11 cellular contexts compared by ENCODE assay signal in genomic region chr1:244104309-244105060, GRCh38. TPM values are rescaled to one million over a fixed set of nuclear protein-coding genes. Genes with fewer than 3 reads are reported as not detected.
DNase-seq lines count a peak whose midpoint lies in the region; ATAC-seq and TF ChIP-seq lines count a peak whose summit lies in the region.
"Had no signal": no experiment of that assay in that cellular context is flagged by ENCODE, and none has a peak within 500 bp of the region (broad histone marks: within the 10 kb centered on the region; RNA-seq: fewer than 3 reads in every experiment).

No MANE protein-coding gene starts in this region.

- peaks cover 25% of the 10 kb centered on the region for H3K4me1 ChIP-seq in PC-9 (replicated peaks; ENCODE audit: insufficient read depth)

- H3K4me3 ChIP-seq in PC-9 (peak overlapping the region; percentile 35; the same call in 1 of the 2 replicates), skeletal muscle cell (ENCODE audit: low read depth, low read length) (no peak overlapping the region)

- peaks cover 24% of the 10 kb centered on the region; the same call in 1 of the 2 replicates for H3F3A ChIP-seq in PC-9 (ENCODE audit: insufficient read depth, low read depth)

- intact Hi-C loops in PC-9 (cut with micrococcal nuclease; ENCODE audit: unreplicated experiment), result loop anchor here (1.0 kb wide), 1 partner anchor 168 kb away; no protein-coding TSS in a partner anchor

- CTCF ChIA-PET in PC-9 (lab: Charles Lee), result interaction anchor here (0.6 kb wide), 1 partner anchor 52 kb away, joined by 5 read pairs; no protein-coding TSS in a partner anchor

- ATAC-seq in omental fat pad (ENCODE audit: low FRiP score), result no peak

- no peaks in the 10 kb centered on the region for H3K79me2 ChIP-seq in PC-9 (ENCODE audit: low read depth)

- no peaks in the 10 kb centered on the region for H3K9me3 ChIP-seq in PC-9 (ENCODE audit: insufficient read depth, low read depth)

- BruUV-seq in PC-9 (replicated peaks; lab: Mats Ljungman, UMichigan), result no TSS peak

- peak; percentile 78 for DNase-seq in GM04503 (ENCODE audit: low read depth)
- DNase-seq in PC-9, result peak; percentile 73 to 92
- peak; percentile 74 for DNase-seq in fibroblast of gingiva (ENCODE audit: low read depth)
- DNase-seq in skeletal muscle cell (ENCODE audit: low read depth), result peak; percentile 62
- DNase-seq in NCI-H446 treated with DMSO at 0.1 percent for 48 hours (lab: John Stamatoyannopoulos, UW), result no peak
- no peak for DNase-seq in activated naive CD4-positive, alpha-beta T cell (lab: John Stamatoyannopoulos, UW)
- DNase-seq in activated CD4-positive, CD25-positive, alpha-beta regulatory T cell treated with anti-CD3 and anti-CD28 coated beads, Interleukin-2, amount 50 U/mL, for 72 hours, result no peak
- DNase-seq in omental fat pad (ENCODE audit: low spot score), result no peak
- DNase-seq: activated effector memory CD4-positive, alpha-beta T cell treated with Interleukin-2 at 50 U/mL for 16 hours; effector CD4-positive, alpha-beta T cell; KG1 had no signal

- H3K36me3 ChIP-seq in PC-9 (ENCODE audit: low read depth), result no peaks in the 10 kb centered on the region

- no peaks in the 10 kb centered on the region for H3K27me3 ChIP-seq in PC-9 (ENCODE audit: insufficient read depth, low read depth)

- peak overlapping the region; percentile 62 for H2AFZ ChIP-seq in PC-9

- peak overlapping the region; percentile 83 for H3K4me2 ChIP-seq in PC-9

- peak overlapping the region; percentile 62 for H3K27ac ChIP-seq in PC-9

- TF ChIP-seq CTCF in PC-9 (conservative IDR thresholded peaks at IDR 0.05) (no peak), omental fat pad (IDR thresholded peaks at IDR 0.05) (no peak)

- H4K20me1 ChIP-seq in PC-9 (ENCODE audit: insufficient read depth), result no peaks in the 10 kb centered on the region

- no peaks in the 10 kb centered on the region for H3K9me2 ChIP-seq in PC-9 (ENCODE audit: insufficient read depth)

- POLR2A ChIA-PET in PC-9 (lab: Charles Lee; ENCODE audit: unreplicated experiment), result no interaction called here

RNA-seq across cellular contexts. Expression of gene ZBTB18, which starts 53.4 kb away (rescaled TPM):
- 16.3 and 20.7 TPM in 2 replicates for total RNA-seq in PC-9 (2021)
- total RNA-seq in omental fat pad, result 10 to 100 TPM in 2 of 4 donors, 1 to 10 TPM in 2; 7.0 to 24.7 (median 10.6) TPM

Comparison
In these comparisons a context has a peak if more than half of its experiments do, and no peak if none do; other contexts are left out.
1. DNase-seq: peak in GM04503 (single experiment), PC-9 (2 of 2), fibroblast of gingiva (single experiment) and skeletal muscle cell (single experiment); none in NCI-H446 treated with DMSO at 0.1 percent for 48 hours (single experiment), activated naive CD4-positive, alpha-beta T cell (0 of 4), activated CD4-positive, CD25-positive, alpha-beta regulatory T cell treated with anti-CD3 and anti-CD28 coated beads, Interleukin-2, amount 50 U/mL, for 72 hours (single experiment) and omental fat pad (single experiment).